7 cellular contexts compared by ENCODE assay signal in genomic region chr4:16226816-16227461, GRCh38. TPM values are rescaled to one million over a fixed set of nuclear protein-coding genes. Genes with fewer than 3 reads are reported as not detected.
DNase-seq lines count a peak whose midpoint lies in the region; ATAC-seq, FAIRE-seq and TF ChIP-seq lines count a peak whose summit lies in the region.

No MANE protein-coding gene starts in this region.

- BruUV-seq in endothelial cell of umbilical vein (replicated peaks; lab: Mats Ljungman, UMichigan), result TSS peak; percentile 60

- H3K4me1 ChIP-seq in endothelial cell of umbilical vein (ENCODE audit: control insufficient read depth, extremely low read depth, insufficient read depth, low read length) (peaks cover 22% of the 10 kb centered on the region), mucosa of descending colon (ENCODE audit: low read depth) (peaks cover 26% of the 10 kb centered on the region)

- dilution Hi-C loops in endothelial cell of umbilical vein (cut with MboI; ENCODE audit: extremely low pct_ligation_motif_present, low sequenced_read_pairs), result no loop called here

- CTCF ChIA-PET in endothelial cell of umbilical vein (lab: Charles Lee), result interaction anchor here (0.8 to 3.4 kb wide), 5 partner anchors 8 to 30 kb away, joined by 3 to 13 read pairs (median 4); no protein-coding TSS in a partner anchor

- no peak for TF ChIP-seq POLR2A in endothelial cell of umbilical vein (IDR thresholded peaks at IDR 0.05; ENCODE audit: low read depth, low read length)

- POLR2A ChIA-PET in endothelial cell of umbilical vein (lab: Charles Lee), result no interaction called here

- peak overlapping the region; percentile 89 for H3K4me2 ChIP-seq in endothelial cell of umbilical vein (ENCODE audit: insufficient read depth, low read length)

- peak; percentile 31 for ATAC-seq in GM18499 (IDR thresholded peaks at IDR 0.05; ENCODE audit: insufficient read depth, unreplicated experiment)
- peak; percentile 42 for ATAC-seq in HG02588 (IDR thresholded peaks at IDR 0.05; ENCODE audit: unreplicated experiment)
- peak; percentile 67 for ATAC-seq in mucosa of descending colon
- ATAC-seq in stimulated activated naive CD8-positive, alpha-beta T cell treated with anti-CD3 and anti-CD28 coated beads, Interleukin-15, Interleukin-2, amounts not matched to agents 100 U/mL and 50 U/mL, for 24 hours, result peak; percentile 15

- TF ChIP-seq CTCF in endothelial cell of umbilical vein (IDR thresholded peaks at IDR 0.05; ENCODE audit: extremely low read depth in 1 of 2, insufficient read depth in 1 of 2, low read depth in 1 of 2, low read length in 2 of 2), result no peak
- no peak for TF ChIP-seq CTCF in mucosa of descending colon (IDR thresholded peaks at IDR 0.05)

- H3K9me1 ChIP-seq in endothelial cell of umbilical vein (replicated peaks; ENCODE audit: control insufficient read depth, extremely low read depth, insufficient read depth, low read length), result no peaks in the 10 kb centered on the region

- DNase-seq in NAMALWA (ENCODE audit: low spot score) (peak; percentile 60), endothelial cell of umbilical vein (ENCODE audit: low read depth, low spot score) (peak; percentile 49), mucosa of descending colon (peak; percentile 72 to 79 (median 76))
- peak; percentile 75 for DNase-seq in activated CD8-positive, alpha-beta memory T cell treated with anti-CD3 and anti-CD28 coated beads, Interleukin-2, amount 50 U/mL, for 48 hours
- peak; percentile 61 for DNase-seq in stimulated activated naive CD8-positive, alpha-beta T cell treated with anti-CD3 and anti-CD28 coated beads, Interleukin-15, Interleukin-2, amounts not matched to agents 100 U/mL and 50 U/mL, for 24 hours

- H4K20me1 ChIP-seq in endothelial cell of umbilical vein (replicated peaks; ENCODE audit: control insufficient read depth, extremely low read depth, insufficient read depth, low read length), result peaks cover 3% of the 10 kb centered on the region

- intact Hi-C loops in endothelial cell of umbilical vein (cut with micrococcal nuclease), result loop anchor here (1.0 to 10.0 kb wide), 2 partner anchors 22 to 572 kb away; partner anchors contain the start of gene FBXL5
- intact Hi-C loops in mucosa of descending colon (cut with DNase I, micrococcal nuclease), result no loop called here

- no peaks in the 10 kb centered on the region for H3K36me3 ChIP-seq in endothelial cell of umbilical vein (ENCODE audit: control insufficient read depth in 2 of 2, extremely low read depth in 1 of 2, insufficient read depth in 2 of 2, low read length in 2 of 2)
- no peaks in the 10 kb centered on the region for H3K36me3 ChIP-seq in mucosa of descending colon (ENCODE audit: low read depth)

- H3K27me3 ChIP-seq in endothelial cell of umbilical vein (ENCODE audit: control insufficient read depth in 2 of 2, insufficient read depth in 2 of 2, low read length in 2 of 2), result no peaks in the 10 kb centered on the region

- FAIRE-seq in endothelial cell of umbilical vein (lab: Jason Lieb, UNC), result no peak

- no peaks in the 10 kb centered on the region for H3K9me3 ChIP-seq in endothelial cell of umbilical vein (replicated peaks; ENCODE audit: control insufficient read depth, insufficient read depth, low read length)
- no peaks in the 10 kb centered on the region for H3K9me3 ChIP-seq in mucosa of descending colon

- peaks cover 28% of the 10 kb centered on the region for H3K79me2 ChIP-seq in endothelial cell of umbilical vein (ENCODE audit: control insufficient read depth, insufficient read depth, low read length)

- H2AFZ ChIP-seq in endothelial cell of umbilical vein (ENCODE audit: low read depth, low read length), result peak overlapping the region; percentile 98

- peak overlapping the region; percentile 60 for H3K27ac ChIP-seq in endothelial cell of umbilical vein (ENCODE audit: insufficient read depth, low read depth, low read length)

- H3K4me3 ChIP-seq in endothelial cell of umbilical vein (replicated peaks in 1 of 3; ENCODE audit: insufficient read depth in 1 of 3, low read depth in 1 of 3, low read length in 3 of 3), result peak overlapping the region; percentile 75 to 92 (median 90)
- peak overlapping the region; percentile 78 for H3K4me3 ChIP-seq in mucosa of descending colon

- peak overlapping the region; percentile 88 for H3K9ac ChIP-seq in endothelial cell of umbilical vein (replicated peaks; ENCODE audit: extremely low read depth, insufficient read depth, low read length)

TF ChIP-seq in endothelial cell of umbilical vein, 7 proteins besides CTCF, POLR2A, EP300 and RAD21:
- TF ChIP-seq JUN (IDR thresholded peaks at IDR 0.05; ENCODE audit: borderline replicate concordance, insufficient read depth, insufficient read length, low read depth) (no peak), POLR2AphosphoS5 (IDR thresholded peaks at IDR 0.05; ENCODE audit: insufficient read depth, low read depth, low read length) (no peak), GATA2 (IDR thresholded peaks at IDR 0.05; ENCODE audit: insufficient read depth, insufficient read length, low read depth, low read length) (no peak)

RNA-seq across cellular contexts. Expression of gene TAPT1, which starts 0.7 kb away (rescaled TPM):
- total RNA-seq in endothelial cell of umbilical vein (17.5 and 19.9 TPM in 2 replicates), mucosa of descending colon (10 to 100 TPM; 38.2 to 62.6 (median 38.8) TPM)
- 6.9 and 7.4 TPM in 2 replicates for polyA plus RNA-seq in endothelial cell of umbilical vein
- polyA plus RNA-seq in endothelial cell of umbilical vein (2011; cell fraction: cytosol; rRNA removed), result 6.3 and 7.6 TPM in 2 replicates
- polyA plus RNA-seq in endothelial cell of umbilical vein (2011; cell fraction: nucleus; rRNA removed), result 25.5 and 25.8 TPM in 2 replicates
- 8.6 and 10.2 TPM in 2 replicates for polyA plus RNA-seq in endothelial cell of umbilical vein (2012)
- 18.7 and 22.5 TPM in 2 replicates for polyA minus RNA-seq in endothelial cell of umbilical vein
- 8.2 TPM for polyA minus RNA-seq in endothelial cell of umbilical vein (2011; cell fraction: cytosol; rRNA and poly(A)+ RNA removed)
- polyA minus RNA-seq in endothelial cell of umbilical vein (2011; cell fraction: nucleus; rRNA and poly(A)+ RNA removed), result 38.3 and 47.6 TPM in 2 replicates

Comparison
In these comparisons a context has a peak if more than half of its experiments do, and no peak if none do; other contexts are left out.
1. Peak in every context shown above with its lines: DNase-seq, ATAC-seq, H3K4me3 ChIP-seq and H3K27ac ChIP-seq.
2. ATAC-seq: peak in every context shown above with its lines; median percentile 67 in mucosa of descending colon; 42 in HG02588; 31 in GM18499; 15 in stimulated activated naive CD8-positive, alpha-beta T cell treated with anti-CD3 and anti-CD28 coated beads, Interleukin-15, Interleukin-2, amounts not matched to agents 100 U/mL and 50 U/mL, for 24 hours.